ENCODE assay signal across 1 cellular context in the genomic region with DNA sequence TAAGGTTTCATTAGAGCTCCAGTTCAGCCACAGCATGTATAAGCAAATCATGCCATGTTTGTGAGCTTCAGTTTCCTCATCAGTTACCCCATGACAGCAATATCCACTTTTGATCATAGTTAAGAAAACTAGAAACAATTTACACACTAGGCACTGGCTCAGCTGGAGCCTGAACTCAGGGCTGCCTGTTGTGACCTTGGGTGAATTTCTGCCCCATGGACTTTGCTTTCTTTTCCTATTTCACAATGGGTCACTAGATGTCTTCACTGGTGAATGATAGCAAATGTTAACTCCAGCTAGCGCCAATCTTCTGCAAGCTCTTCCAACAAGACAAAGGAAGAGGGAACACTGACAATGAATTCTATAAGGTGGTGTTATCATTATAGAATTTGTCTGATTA.
TF ChIP-seq lines count a peak whose summit lies in the region.

No MANE protein-coding gene starts in this region.

TF ChIP-seq in HepG2, 621 proteins besides CTCF, POLR2A, EP300 and RAD21 (continued from another document and continues in another):
- no peak for TF ChIP-seq NONO (IDR thresholded peaks at IDR 0.05)
- TF ChIP-seq NONO (CRISPR knock-in tag; conservative IDR thresholded peaks at IDR 0.05), result 0 out of 2 replicates have a peak, but pooled peaks have one; percentile 37
- TF ChIP-seq, protein P1, sequence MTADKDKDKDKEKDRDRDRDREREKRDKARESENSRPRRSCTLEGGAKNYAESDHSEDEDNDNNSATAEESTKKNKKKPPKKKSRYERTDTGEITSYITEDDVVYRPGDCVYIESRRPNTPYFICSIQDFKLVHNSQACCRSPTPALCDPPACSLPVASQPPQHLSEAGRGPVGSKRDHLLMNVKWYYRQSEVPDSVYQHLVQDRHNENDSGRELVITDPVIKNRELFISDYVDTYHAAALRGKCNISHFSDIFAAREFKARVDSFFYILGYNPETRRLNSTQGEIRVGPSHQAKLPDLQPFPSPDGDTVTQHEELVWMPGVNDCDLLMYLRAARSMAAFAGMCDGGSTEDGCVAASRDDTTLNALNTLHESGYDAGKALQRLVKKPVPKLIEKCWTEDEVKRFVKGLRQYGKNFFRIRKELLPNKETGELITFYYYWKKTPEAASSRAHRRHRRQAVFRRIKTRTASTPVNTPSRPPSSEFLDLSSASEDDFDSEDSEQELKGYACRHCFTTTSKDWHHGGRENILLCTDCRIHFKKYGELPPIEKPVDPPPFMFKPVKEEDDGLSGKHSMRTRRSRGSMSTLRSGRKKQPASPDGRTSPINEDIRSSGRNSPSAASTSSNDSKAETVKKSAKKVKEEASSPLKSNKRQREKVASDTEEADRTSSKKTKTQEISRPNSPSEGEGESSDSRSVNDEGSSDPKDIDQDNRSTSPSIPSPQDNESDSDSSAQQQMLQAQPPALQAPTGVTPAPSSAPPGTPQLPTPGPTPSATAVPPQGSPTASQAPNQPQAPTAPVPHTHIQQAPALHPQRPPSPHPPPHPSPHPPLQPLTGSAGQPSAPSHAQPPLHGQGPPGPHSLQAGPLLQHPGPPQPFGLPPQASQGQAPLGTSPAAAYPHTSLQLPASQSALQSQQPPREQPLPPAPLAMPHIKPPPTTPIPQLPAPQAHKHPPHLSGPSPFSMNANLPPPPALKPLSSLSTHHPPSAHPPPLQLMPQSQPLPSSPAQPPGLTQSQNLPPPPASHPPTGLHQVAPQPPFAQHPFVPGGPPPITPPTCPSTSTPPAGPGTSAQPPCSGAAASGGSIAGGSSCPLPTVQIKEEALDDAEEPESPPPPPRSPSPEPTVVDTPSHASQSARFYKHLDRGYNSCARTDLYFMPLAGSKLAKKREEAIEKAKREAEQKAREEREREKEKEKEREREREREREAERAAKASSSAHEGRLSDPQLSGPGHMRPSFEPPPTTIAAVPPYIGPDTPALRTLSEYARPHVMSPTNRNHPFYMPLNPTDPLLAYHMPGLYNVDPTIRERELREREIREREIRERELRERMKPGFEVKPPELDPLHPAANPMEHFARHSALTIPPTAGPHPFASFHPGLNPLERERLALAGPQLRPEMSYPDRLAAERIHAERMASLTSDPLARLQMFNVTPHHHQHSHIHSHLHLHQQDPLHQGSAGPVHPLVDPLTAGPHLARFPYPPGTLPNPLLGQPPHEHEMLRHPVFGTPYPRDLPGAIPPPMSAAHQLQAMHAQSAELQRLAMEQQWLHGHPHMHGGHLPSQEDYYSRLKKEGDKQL (CRISPR knock-in tag; IDR thresholded peaks at IDR 0.05; ENCODE audit: low read depth), result no peak
- TF ChIP-seq ZNF550 (CRISPR knock-in tag; IDR thresholded peaks at IDR 0.05; ENCODE audit: borderline replicate concordance), result no peak
- no peak for TF ChIP-seq ARNT (IDR thresholded peaks at IDR 0.05)
- TF ChIP-seq ZFX (CRISPR knock-in tag; IDR thresholded peaks at IDR 0.05; ENCODE audit: low read depth), result no peak
- TF ChIP-seq RARG (CRISPR knock-in tag; IDR thresholded peaks at IDR 0.05; ENCODE audit: low read depth), result no peak
- TF ChIP-seq BRD4 (CRISPR knock-in tag; IDR thresholded peaks at IDR 0.05), result no peak
- peak; percentile 98 for TF ChIP-seq HNF4A (CRISPR knock-in tag; IDR thresholded peaks at IDR 0.05)
- no peak for TF ChIP-seq LCORL (IDR thresholded peaks at IDR 0.05)
- peak; percentile 55; the same call in 1 of the 2 replicates for TF ChIP-seq LCORL (CRISPR knock-in tag; IDR thresholded peaks at IDR 0.05)
- TF ChIP-seq ZBTB10 (CRISPR knock-in tag; IDR thresholded peaks at IDR 0.05; ENCODE audit: borderline replicate concordance), result no peak
- no peak for TF ChIP-seq BATF2 (CRISPR knock-in tag; IDR thresholded peaks at IDR 0.05)
- TF ChIP-seq ZBTB8A (CRISPR knock-in tag; IDR thresholded peaks at IDR 0.05; ENCODE audit: borderline replicate concordance, low read depth), result no peak
- TF ChIP-seq ZNF224 (CRISPR knock-in tag; IDR thresholded peaks at IDR 0.05), result no peak
- peak; percentile 36; the same call in 1 of the 2 replicates for TF ChIP-seq CREM (IDR thresholded peaks at IDR 0.05)
- TF ChIP-seq CREM (CRISPR knock-in tag; IDR thresholded peaks at IDR 0.05), result no peak
- TF ChIP-seq TOPORS (CRISPR knock-in tag; IDR thresholded peaks at IDR 0.05), result no peak
- TF ChIP-seq MBD4 (IDR thresholded peaks at IDR 0.05; ENCODE audit: borderline replicate concordance, low read length), result no peak
- TF ChIP-seq NCOR1 (IDR thresholded peaks at IDR 0.05; ENCODE audit: borderline replicate concordance, low read length), result peak; percentile 85
- no peak for TF ChIP-seq ZNF264 (CRISPR knock-in tag; IDR thresholded peaks at IDR 0.05)
- no peak for TF ChIP-seq ZNF776 (CRISPR knock-in tag; IDR thresholded peaks at IDR 0.05)
- TF ChIP-seq POGZ (CRISPR knock-in tag; IDR thresholded peaks at IDR 0.05), result peak; percentile 73
- no peak for TF ChIP-seq SOX6 (IDR thresholded peaks at IDR 0.05)
- TF ChIP-seq SOX6 (CRISPR knock-in tag; IDR thresholded peaks at IDR 0.05), result peak; percentile 72
- TF ChIP-seq ZNF251 (CRISPR knock-in tag; IDR thresholded peaks at IDR 0.05), result no peak
- no peak for TF ChIP-seq SP5 (CRISPR knock-in tag; IDR thresholded peaks at IDR 0.05; ENCODE audit: borderline replicate concordance, low read depth)
- no peak for TF ChIP-seq AKAP8 (CRISPR knock-in tag; IDR thresholded peaks at IDR 0.05)
- TF ChIP-seq ZNF614 (CRISPR knock-in tag; IDR thresholded peaks at IDR 0.05; ENCODE audit: borderline replicate concordance), result 0 out of 2 replicates have a peak, but pooled peaks have one; percentile 45
- no peak for TF ChIP-seq ATF7 (IDR thresholded peaks at IDR 0.05)
- TF ChIP-seq ATF7 (CRISPR knock-in tag; IDR thresholded peaks at IDR 0.05), result no peak
- no peak for TF ChIP-seq RFXAP (CRISPR knock-in tag; IDR thresholded peaks at IDR 0.05; ENCODE audit: borderline replicate concordance)
- TF ChIP-seq ZNF441 (CRISPR knock-in tag; IDR thresholded peaks at IDR 0.05; ENCODE audit: borderline replicate concordance), result 0 out of 2 replicates have a peak, but pooled peaks have one; percentile 35
- TF ChIP-seq SNAI1 (CRISPR knock-in tag; IDR thresholded peaks at IDR 0.05; ENCODE audit: borderline replicate concordance), result no peak
- no peak for TF ChIP-seq CCAR2 (optimal IDR thresholded peaks at IDR 0.05; ENCODE audit: low read depth, low read length)
- TF ChIP-seq MIER2 (CRISPR knock-in tag; IDR thresholded peaks at IDR 0.05), result no peak
- TF ChIP-seq ZFP36 (IDR thresholded peaks at IDR 0.05; ENCODE audit: borderline replicate concordance, low read depth, low read length, partially characterized antibody), result no peak
- TF ChIP-seq CEBPG (CRISPR knock-in tag; IDR thresholded peaks at IDR 0.05), result peak; percentile 93
- no peak for TF ChIP-seq MAFF (IDR thresholded peaks at IDR 0.05; ENCODE audit: low read depth, low read length)
- TF ChIP-seq ZBTB42 (CRISPR knock-in tag; IDR thresholded peaks at IDR 0.05), result no peak
- TF ChIP-seq TBL1XR1 (IDR thresholded peaks at IDR 0.05; ENCODE audit: borderline replicate concordance, low read length, partially characterized antibody), result no peak
- TF ChIP-seq, protein P2, sequence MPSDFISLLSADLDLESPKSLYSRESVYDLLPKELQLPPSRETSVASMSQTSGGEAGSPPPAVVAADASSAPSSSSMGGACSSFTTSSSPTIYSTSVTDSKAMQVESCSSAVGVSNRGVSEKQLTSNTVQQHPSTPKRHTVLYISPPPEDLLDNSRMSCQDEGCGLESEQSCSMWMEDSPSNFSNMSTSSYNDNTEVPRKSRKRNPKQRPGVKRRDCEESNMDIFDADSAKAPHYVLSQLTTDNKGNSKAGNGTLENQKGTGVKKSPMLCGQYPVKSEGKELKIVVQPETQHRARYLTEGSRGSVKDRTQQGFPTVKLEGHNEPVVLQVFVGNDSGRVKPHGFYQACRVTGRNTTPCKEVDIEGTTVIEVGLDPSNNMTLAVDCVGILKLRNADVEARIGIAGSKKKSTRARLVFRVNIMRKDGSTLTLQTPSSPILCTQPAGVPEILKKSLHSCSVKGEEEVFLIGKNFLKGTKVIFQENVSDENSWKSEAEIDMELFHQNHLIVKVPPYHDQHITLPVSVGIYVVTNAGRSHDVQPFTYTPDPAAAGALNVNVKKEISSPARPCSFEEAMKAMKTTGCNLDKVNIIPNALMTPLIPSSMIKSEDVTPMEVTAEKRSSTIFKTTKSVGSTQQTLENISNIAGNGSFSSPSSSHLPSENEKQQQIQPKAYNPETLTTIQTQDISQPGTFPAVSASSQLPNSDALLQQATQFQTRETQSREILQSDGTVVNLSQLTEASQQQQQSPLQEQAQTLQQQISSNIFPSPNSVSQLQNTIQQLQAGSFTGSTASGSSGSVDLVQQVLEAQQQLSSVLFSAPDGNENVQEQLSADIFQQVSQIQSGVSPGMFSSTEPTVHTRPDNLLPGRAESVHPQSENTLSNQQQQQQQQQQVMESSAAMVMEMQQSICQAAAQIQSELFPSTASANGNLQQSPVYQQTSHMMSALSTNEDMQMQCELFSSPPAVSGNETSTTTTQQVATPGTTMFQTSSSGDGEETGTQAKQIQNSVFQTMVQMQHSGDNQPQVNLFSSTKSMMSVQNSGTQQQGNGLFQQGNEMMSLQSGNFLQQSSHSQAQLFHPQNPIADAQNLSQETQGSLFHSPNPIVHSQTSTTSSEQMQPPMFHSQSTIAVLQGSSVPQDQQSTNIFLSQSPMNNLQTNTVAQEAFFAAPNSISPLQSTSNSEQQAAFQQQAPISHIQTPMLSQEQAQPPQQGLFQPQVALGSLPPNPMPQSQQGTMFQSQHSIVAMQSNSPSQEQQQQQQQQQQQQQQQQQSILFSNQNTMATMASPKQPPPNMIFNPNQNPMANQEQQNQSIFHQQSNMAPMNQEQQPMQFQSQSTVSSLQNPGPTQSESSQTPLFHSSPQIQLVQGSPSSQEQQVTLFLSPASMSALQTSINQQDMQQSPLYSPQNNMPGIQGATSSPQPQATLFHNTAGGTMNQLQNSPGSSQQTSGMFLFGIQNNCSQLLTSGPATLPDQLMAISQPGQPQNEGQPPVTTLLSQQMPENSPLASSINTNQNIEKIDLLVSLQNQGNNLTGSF (CRISPR knock-in tag; IDR thresholded peaks at IDR 0.05), result no peak
- TF ChIP-seq ZBTB7B (CRISPR knock-in tag; IDR thresholded peaks at IDR 0.05), result no peak
- peak; percentile 85 for TF ChIP-seq HMG20A (CRISPR knock-in tag; IDR thresholded peaks at IDR 0.05; ENCODE audit: borderline replicate concordance)
- no peak for TF ChIP-seq USF2 (IDR thresholded peaks at IDR 0.05; ENCODE audit: low read depth, low read length)
- no peak for TF ChIP-seq USF2 (CRISPR knock-in tag; IDR thresholded peaks at IDR 0.05; ENCODE audit: borderline replicate concordance)
- no peak for TF ChIP-seq ZNF530 (CRISPR knock-in tag; IDR thresholded peaks at IDR 0.05; ENCODE audit: low read depth)
- no peak for TF ChIP-seq TFDP2 (CRISPR knock-in tag; IDR thresholded peaks at IDR 0.05)
- no peak for TF ChIP-seq FLYWCH1 (CRISPR knock-in tag; IDR thresholded peaks at IDR 0.05)
- TF ChIP-seq ZNF674 (CRISPR knock-in tag; IDR thresholded peaks at IDR 0.05; ENCODE audit: low read depth), result no peak
- no peak for TF ChIP-seq ZNF382 (CRISPR knock-in tag; IDR thresholded peaks at IDR 0.05; ENCODE audit: borderline replicate concordance)
- no peak for TF ChIP-seq HOXA5 (CRISPR knock-in tag; IDR thresholded peaks at IDR 0.05)
- TF ChIP-seq ZNF24 (IDR thresholded peaks at IDR 0.05), result no peak
- TF ChIP-seq THAP11 (CRISPR knock-in tag; IDR thresholded peaks at IDR 0.05), result 0 out of 2 replicates have a peak, but pooled peaks have one; percentile 33
- no peak for TF ChIP-seq CHD2 (IDR thresholded peaks at IDR 0.05; ENCODE audit: low read depth, low read length)
- TF ChIP-seq TARDBP (CRISPR knock-in tag; IDR thresholded peaks at IDR 0.05), result peak; percentile 24; the same call in 1 of the 2 replicates
- TF ChIP-seq HNRNPLL (IDR thresholded peaks at IDR 0.05; ENCODE audit: low read depth, low read length, poor library complexity, severe bottlenecking), result no peak
